In the genomic region with DNA sequence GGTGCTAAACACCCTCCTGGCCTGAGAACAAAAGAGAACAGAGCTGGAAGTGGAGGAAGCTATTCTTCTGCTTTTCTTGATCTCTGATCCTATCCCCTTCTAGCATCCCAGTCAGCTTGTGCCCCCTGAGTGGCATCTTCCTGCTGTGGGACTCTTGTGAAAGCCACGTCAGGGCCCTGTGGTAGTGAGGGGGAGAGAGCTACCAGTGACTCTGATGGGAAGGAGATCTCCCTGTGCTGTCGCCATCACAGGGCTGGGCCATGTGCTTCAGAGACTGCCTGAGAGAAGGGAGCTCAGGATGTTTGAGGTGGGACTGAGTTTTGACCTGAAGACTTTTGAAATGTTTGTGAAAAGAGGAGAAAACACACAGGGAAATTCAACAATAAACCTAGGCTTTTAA, we compare ENCODE assay signal across 18 cellular contexts.
DNase-seq lines count a peak whose midpoint lies in the region; ATAC-seq, FAIRE-seq and TF ChIP-seq lines count a peak whose summit lies in the region.
"Had no signal": no experiment of that assay in that cellular context is flagged by ENCODE, and none has a peak within 500 bp of the region (broad histone marks: within the 10 kb centered on the region; RNA-seq: fewer than 3 reads in every experiment).

No MANE protein-coding gene starts in this region.

- no peak for ATAC-seq in activated CD8-positive, alpha-beta T cell treated with anti-CD3 and anti-CD28 coated beads, Interleukin-2, amount 10 ng/mL, durations not matched to agents 7 days and 5 days

- peaks cover 5% of the 10 kb centered on the region for H3K36me3 Mint-ChIP-seq in activated CD4-positive, alpha-beta T cell treated with anti-CD3 and anti-CD28 coated beads, Interleukin-2, amount 10 ng/mL, durations not matched to agents 24 days and 14 days (ENCODE audit: low read depth)
- H3K36me3 Mint-ChIP-seq in activated CD8-positive, alpha-beta T cell treated with anti-CD3 and anti-CD28 coated beads, Interleukin-2, amount 10 ng/mL, durations not matched to agents 7 days and 5 days (ENCODE audit: low read depth), result peaks cover 27% of the 10 kb centered on the region

- H3K27me3 Mint-ChIP-seq in activated CD4-positive, alpha-beta T cell treated with anti-CD3 and anti-CD28 coated beads, Interleukin-2, amount 10 ng/mL, durations not matched to agents 24 days and 14 days, result no peaks in the 10 kb centered on the region
- H3K27me3 Mint-ChIP-seq in activated CD8-positive, alpha-beta T cell treated with anti-CD3 and anti-CD28 coated beads, Interleukin-2, amount 10 ng/mL, durations not matched to agents 7 days and 5 days (ENCODE audit: low read depth), result no peaks in the 10 kb centered on the region

- peak overlapping the region; percentile 97 for H3K27ac Mint-ChIP-seq in activated CD4-positive, alpha-beta T cell treated with anti-CD3 and anti-CD28 coated beads, Interleukin-2, amount 10 ng/mL, durations not matched to agents 24 days and 14 days
- peak overlapping the region; percentile 78 for H3K27ac Mint-ChIP-seq in activated CD8-positive, alpha-beta T cell treated with anti-CD3 and anti-CD28 coated beads, Interleukin-2, amount 10 ng/mL, durations not matched to agents 7 days and 5 days

- CTCF ChIA-PET in activated CD8-positive, alpha-beta T cell treated with anti-CD3 and anti-CD28 coated beads, Interleukin-2, amount 10 ng/mL, durations not matched to agents 7 days and 5 days (lab: Charles Lee), result interaction anchor here (0.6 to 6.2 kb wide), 6 partner anchors 9 to 322 kb away, joined by 3 to 53 read pairs (median 10); a partner anchor contains a TSS

- DNase-seq in activated CD4-positive, alpha-beta T cell treated with anti-CD3 and anti-CD28 coated beads, Interleukin-2, amount 10 ng/mL, durations not matched to agents 24 days and 14 days, result peak; percentile 65
- DNase-seq in activated CD4-positive, alpha-beta T cell treated with anti-CD3 and anti-CD28 coated beads, Interleukin-2, amount 50 U/mL, for 4 hours, result no peak
- DNase-seq in HTR-8/SVneo (ENCODE audit: insufficient read length, low spot score), result no peak
- no peak for DNase-seq in activated CD8-positive, alpha-beta T cell treated with anti-CD3 and anti-CD28 coated beads, Interleukin-2, amount 10 ng/mL, durations not matched to agents 7 days and 5 days
- no peak for DNase-seq in spleen
- no peak for DNase-seq in T1000 (lab: John Stamatoyannopoulos, UW)
- DNase-seq in ecto neural progenitor cell (ENCODE audit: low spot score), result no peak
- no peak for DNase-seq in effector CD8-positive, alpha-beta T cell (lab: John Stamatoyannopoulos, UW)
- DNase-seq: activated effector memory CD4-positive, alpha-beta T cell treated with Interleukin-2 at 50 U/mL for 16 hours; brain microvascular endothelial cell; effector memory CD4-positive, alpha-beta T cell; foreskin fibroblast; Kasumi-1; NCI-H2081; NCI-H82; Right ventricle myocardium superior had no signal

- H3K27ac ChIP-seq in spleen, result peak overlapping the region in 5 of 8 donors; percentile 27 to 80 (median 64)
- H3K27ac ChIP-seq: brain microvascular endothelial cell, HL-60, neutrophil had no signal

- H3K36me3 ChIP-seq in spleen, result no peaks in the 10 kb centered on the region
- H3K36me3 ChIP-seq: brain microvascular endothelial cell, neutrophil had no signal

- peaks cover 61% of the 10 kb centered on the region for H3K4me1 Mint-ChIP-seq in activated CD4-positive, alpha-beta T cell treated with anti-CD3 and anti-CD28 coated beads, Interleukin-2, amount 10 ng/mL, durations not matched to agents 24 days and 14 days
- H3K4me1 Mint-ChIP-seq in activated CD8-positive, alpha-beta T cell treated with anti-CD3 and anti-CD28 coated beads, Interleukin-2, amount 10 ng/mL, durations not matched to agents 7 days and 5 days (ENCODE audit: low read depth), result peaks cover 78% of the 10 kb centered on the region

- no peaks in the 10 kb centered on the region for H3K9me3 Mint-ChIP-seq in activated CD4-positive, alpha-beta T cell treated with anti-CD3 and anti-CD28 coated beads, Interleukin-2, amount 10 ng/mL, durations not matched to agents 24 days and 14 days
- peaks cover 6% of the 10 kb centered on the region for H3K9me3 Mint-ChIP-seq in activated CD8-positive, alpha-beta T cell treated with anti-CD3 and anti-CD28 coated beads, Interleukin-2, amount 10 ng/mL, durations not matched to agents 7 days and 5 days (ENCODE audit: insufficient read depth)

- POLR2A ChIA-PET in activated CD8-positive, alpha-beta T cell treated with anti-CD3 and anti-CD28 coated beads, Interleukin-2, amount 10 ng/mL, durations not matched to agents 7 days and 5 days (lab: Charles Lee), result interaction anchor here (0.9 to 6.4 kb wide), 3 partner anchors 13 to 31 kb away, joined by 3 to 91 read pairs (median 49); no protein-coding TSS in a partner anchor

- H3K4me3 Mint-ChIP-seq in activated CD4-positive, alpha-beta T cell treated with anti-CD3 and anti-CD28 coated beads, Interleukin-2, amount 10 ng/mL, durations not matched to agents 24 days and 14 days, result no peak overlapping the region
- H3K4me3 Mint-ChIP-seq in activated CD8-positive, alpha-beta T cell treated with anti-CD3 and anti-CD28 coated beads, Interleukin-2, amount 10 ng/mL, durations not matched to agents 7 days and 5 days, result no peak overlapping the region

- intact Hi-C loops in activated CD4-positive, alpha-beta T cell treated with anti-CD3 and anti-CD28 coated beads, Interleukin-2, amount 10 ng/mL, durations not matched to agents 24 days and 14 days (cut with micrococcal nuclease), result no loop called here
- intact Hi-C loops in spleen (cut with DNase I; ENCODE audit: low total_unique reads), result no loop called here

- TF ChIP-seq POLR2A in spleen (IDR thresholded peaks at IDR 0.05), result no peak

- TF ChIP-seq CTCF in spleen (IDR thresholded peaks at IDR 0.05 in 8 of 11, conservative IDR thresholded peaks at IDR 0.05 in 3 of 11), result no peak

- H3K4me3 ChIP-seq in spleen, result no peak overlapping the region

- 55 to 76% (median 59%) methylated on average over 2 of the region's 2 CpGs for WGBS in spleen, 5 donors

- peaks cover 0 to 34% (median 22%) of the 10 kb centered on the region in 6 donors for H3K4me1 ChIP-seq in spleen

- H3K9me3 ChIP-seq in spleen, result no peaks in the 10 kb centered on the region
- H3K9me3 ChIP-seq: neutrophil had no signal

- H3K27me3 ChIP-seq in spleen (replicated peaks in 1 of 7), result no peaks in the 10 kb centered on the region
- H3K27me3 ChIP-seq: brain microvascular endothelial cell, neutrophil had no signal

- FAIRE-seq in HTR-8/SVneo (lab: Jason Lieb, UNC), result peak; percentile 83
